ENCODE assay signal across 8 cellular contexts in genomic region chr7:26924149-26924767, GRCh38.
"Had no signal": no experiment of that assay in that cellular context is flagged by ENCODE, and none has a peak within 500 bp of the region (broad histone marks: within the 10 kb centered on the region; RNA-seq: fewer than 3 reads in every experiment).

No MANE protein-coding gene starts in this region.

- H3K27ac ChIP-seq: GM23248, HL-60 had no signal

- H3K9me3 ChIP-seq: HAP-1 had no signal

- H2AFZ ChIP-seq: GM23248 had no signal

- H3K9ac ChIP-seq: GM23248 had no signal

- H3K4me3 ChIP-seq: GM23248, HAP-1 had no signal

- H3K36me3 ChIP-seq: HAP-1 had no signal

- ATAC-seq: HCT116, HepG2 had no signal

- FAIRE-seq: HepG2 had no signal

- DNase-seq: GM23248, GOT3, H7, KG1 had no signal
